In the genomic region with DNA sequence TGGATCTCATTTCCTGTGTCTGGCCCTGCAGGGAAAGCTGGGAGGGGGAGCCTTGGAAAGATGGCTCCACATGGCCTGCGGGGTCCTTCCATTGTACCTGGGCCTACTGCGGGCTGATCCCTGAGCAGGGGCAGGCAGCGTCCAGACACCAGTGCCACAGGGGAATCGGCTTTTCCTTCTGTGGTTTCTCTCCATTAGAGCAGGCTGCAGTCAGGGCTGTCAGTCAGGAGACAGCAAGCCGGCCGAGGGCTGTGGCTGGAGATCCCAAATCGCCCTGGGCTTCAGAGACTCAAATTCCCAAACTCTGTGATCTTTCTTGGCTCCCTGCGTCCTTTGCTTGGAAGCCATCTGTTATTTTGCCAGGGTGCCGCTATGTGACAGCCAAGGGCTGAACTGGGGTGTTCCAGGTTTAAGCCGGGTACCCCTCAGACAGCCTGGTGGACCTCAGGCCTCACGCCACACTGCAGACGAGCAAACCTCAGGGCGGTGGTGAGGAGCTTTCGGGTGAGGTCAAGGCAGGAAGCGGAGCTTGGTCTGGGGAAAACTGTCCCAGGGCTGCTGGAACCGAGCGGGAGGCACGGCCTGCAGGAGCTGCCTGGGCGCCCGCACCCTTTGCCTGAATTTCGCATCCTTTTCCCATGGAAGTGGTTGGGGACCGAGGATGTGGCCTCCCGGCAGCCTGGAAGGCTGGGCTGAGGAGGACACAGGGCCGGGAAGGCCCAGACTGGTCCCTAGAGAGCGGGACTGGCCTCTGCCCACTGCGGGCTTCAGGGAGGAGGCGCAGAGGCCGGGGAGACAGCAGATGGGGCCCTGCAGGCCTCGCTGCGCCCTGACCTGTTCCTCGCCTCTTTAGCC, we compare ENCODE assay signal across 9 cellular contexts. TPM values are rescaled to one million over a fixed set of nuclear protein-coding genes. Genes with fewer than 3 reads are reported as not detected.
DNase-seq lines count a peak whose midpoint lies in the region; ATAC-seq and TF ChIP-seq lines count a peak whose summit lies in the region.
"Had no signal": no experiment of that assay in that cellular context is flagged by ENCODE, and none has a peak within 500 bp of the region (broad histone marks: within the 10 kb centered on the region; RNA-seq: fewer than 3 reads in every experiment).

No MANE protein-coding gene starts in this region.

- H3K4me1 ChIP-seq in iPS DF 6.9 (ENCODE audit: control insufficient read depth, insufficient read depth, low read length), result peaks cover 2% of the 10 kb centered on the region
- peaks cover 0 to 23% (median 16%) of the 10 kb centered on the region in 5 donors for H3K4me1 ChIP-seq in subcutaneous abdominal adipose tissue (ENCODE audit: control insufficient read depth in 5 of 5, insufficient read depth in 5 of 5, low read length in 5 of 5)

- no peak for TF ChIP-seq CTCF in RWPE1 (conservative IDR thresholded peaks at IDR 0.05; ENCODE audit: low read depth)

- H3K27ac ChIP-seq in RWPE1 (peak overlapping the region; percentile 8; the same call in 1 of the 2 replicates), iPS DF 6.9 (ENCODE audit: low read length) (no peak overlapping the region), subcutaneous abdominal adipose tissue (ENCODE audit: low read depth, low read length) (no peak overlapping the region)
- H3K27ac ChIP-seq: uterus had no signal

- H3K36me3 ChIP-seq in iPS DF 6.9 (ENCODE audit: control insufficient read depth, insufficient read depth, low read length) (no peaks in the 10 kb centered on the region; the same call in 1 of the 2 replicates), subcutaneous abdominal adipose tissue (ENCODE audit: control insufficient read depth in 5 of 5, insufficient read depth in 5 of 5, low read length in 5 of 5) (no peaks in the 10 kb centered on the region)
- H3K36me3 ChIP-seq: uterus had no signal

- H3K9me3 ChIP-seq in iPS DF 6.9 (ENCODE audit: control insufficient read depth, insufficient read depth, low read length) (no peaks in the 10 kb centered on the region), subcutaneous abdominal adipose tissue (ENCODE audit: control insufficient read depth in 5 of 5, low read length in 5 of 5) (no peaks in the 10 kb centered on the region)
- H3K9me3 ChIP-seq: uterus had no signal

- DNase-seq in Right ventricle myocardium inferior (ENCODE audit: missing footprints) (no peak), Right ventricle myocardium superior (no peak), RWPE1 (ENCODE audit: low spot score) (no peak), iPS DF 6.9 (ENCODE audit: low read depth, low spot score) (no peak), medulla oblongata (ENCODE audit: extremely low spot score) (no peak)
- no peak for DNase-seq in activated CD4-positive, alpha-beta T cell treated with anti-CD3 and anti-CD28 coated beads, Interleukin-2, amount 50 U/mL, for 1 hour
- DNase-seq: uterus had no signal

- intact Hi-C loops in Right ventricle myocardium inferior (cut with DNase I), result loop anchor here (10.0 kb wide), 1 partner anchor 71 kb away; no protein-coding TSS in a partner anchor
- intact Hi-C loops in Right ventricle myocardium superior (cut with DNase I), result no loop called here

- H3K27me3 ChIP-seq in iPS DF 6.9 (ENCODE audit: control insufficient read depth, insufficient read depth, low read length), result peaks cover 4% of the 10 kb centered on the region; the same call in 1 of the 2 replicates
- H3K27me3 ChIP-seq in subcutaneous abdominal adipose tissue (ENCODE audit: control insufficient read depth in 5 of 5, insufficient read depth in 4 of 5, low read length in 5 of 5), result peaks cover 30 to 66% (median 51%) of the 10 kb centered on the region in 5 donors

- ATAC-seq in Right ventricle myocardium inferior (peak; percentile 27), Right ventricle myocardium superior (ENCODE audit: poor library complexity) (no peak), SK-N-SH treated with all-trans-retinoic acid at 6 μM for 48 hours (no peak)

- H3K4me3 ChIP-seq in iPS DF 6.9 (ENCODE audit: low read length), result peak overlapping the region; percentile 68; the same call in 1 of the 2 replicates
- H3K4me3 ChIP-seq in subcutaneous abdominal adipose tissue (ENCODE audit: low read depth in 1 of 5, low read length in 5 of 5), result peak overlapping the region in 3 of 5 donors; percentile 7 to 50 (median 37)
- H3K4me3 ChIP-seq: uterus had no signal

- no CpG with 5 or more reads among the region's 31 CpGs for WGBS in iPS DF 6.9 (ENCODE audit: insufficient coverage, insufficient read length)

- peak overlapping the region in 1 of 5 donors; percentile 35 for H3K9ac ChIP-seq in subcutaneous abdominal adipose tissue (ENCODE audit: low read length in 5 of 5)

- POLR2A ChIA-PET in RWPE1 (lab: Yijun Ruan, JAX; ENCODE audit: low non-redundant PET), result no interaction called here

- CTCF ChIA-PET in RWPE1 (lab: Yijun Ruan, JAX), result interaction anchor here (0.6 to 0.8 kb wide), 3 partner anchors 16 to 177 kb away, joined by 3 to 6 read pairs (median 4); no protein-coding TSS in a partner anchor

TF ChIP-seq in SK-N-SH treated with all-trans-retinoic acid at 6 μM for 48 hours, 23 proteins besides CTCF, POLR2A, EP300 and RAD21:
- TF ChIP-seq, protein P1, sequence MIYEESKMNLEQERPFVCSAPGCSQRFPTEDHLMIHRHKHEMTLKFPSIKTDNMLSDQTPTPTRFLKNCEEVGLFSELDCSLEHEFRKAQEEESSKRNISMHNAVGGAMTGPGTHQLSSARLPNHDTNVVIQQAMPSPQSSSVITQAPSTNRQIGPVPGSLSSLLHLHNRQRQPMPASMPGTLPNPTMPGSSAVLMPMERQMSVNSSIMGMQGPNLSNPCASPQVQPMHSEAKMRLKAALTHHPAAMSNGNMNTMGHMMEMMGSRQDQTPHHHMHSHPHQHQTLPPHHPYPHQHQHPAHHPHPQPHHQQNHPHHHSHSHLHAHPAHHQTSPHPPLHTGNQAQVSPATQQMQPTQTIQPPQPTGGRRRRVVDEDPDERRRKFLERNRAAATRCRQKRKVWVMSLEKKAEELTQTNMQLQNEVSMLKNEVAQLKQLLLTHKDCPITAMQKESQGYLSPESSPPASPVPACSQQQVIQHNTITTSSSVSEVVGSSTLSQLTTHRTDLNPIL (CRISPR knock-in tag; IDR thresholded peaks at IDR 0.05; ENCODE audit: low read depth), result no peak
- TF ChIP-seq ESRRG (CRISPR knock-in tag; IDR thresholded peaks at IDR 0.05), result no peak
- TF ChIP-seq ISL1 (CRISPR knock-in tag; IDR thresholded peaks at IDR 0.05), result no peak
- no peak for TF ChIP-seq CSDC2 (CRISPR knock-in tag; IDR thresholded peaks at IDR 0.05)
- no peak for TF ChIP-seq POU6F1 (CRISPR knock-in tag; IDR thresholded peaks at IDR 0.05; ENCODE audit: borderline replicate concordance, low read depth)
- TF ChIP-seq ZNF70 (CRISPR knock-in tag; IDR thresholded peaks at IDR 0.05), result no peak
- TF ChIP-seq ZC3H10 (CRISPR knock-in tag; IDR thresholded peaks at IDR 0.05), result no peak
- no peak for TF ChIP-seq BACH2 (CRISPR knock-in tag; IDR thresholded peaks at IDR 0.05; ENCODE audit: borderline replicate concordance)

RNA-seq across cellular contexts. Expression of gene CPNE7, which starts 1.5 kb away (rescaled TPM):
- total RNA-seq in Right ventricle myocardium inferior (not detected), Right ventricle myocardium superior (not detected)

RNA-seq across cellular contexts. Expression of gene RPL13, which starts 13.6 kb away (rescaled TPM):
- total RNA-seq in Right ventricle myocardium inferior (1,162 TPM), Right ventricle myocardium superior (1,044 TPM)

RNA-seq across cellular contexts. Expression of gene DPEP1, which starts 39.4 kb away (rescaled TPM):
- total RNA-seq in Right ventricle myocardium inferior (not detected), Right ventricle myocardium superior (not detected)
